ENCODE assay signal across 25 cellular contexts in the genomic region with DNA sequence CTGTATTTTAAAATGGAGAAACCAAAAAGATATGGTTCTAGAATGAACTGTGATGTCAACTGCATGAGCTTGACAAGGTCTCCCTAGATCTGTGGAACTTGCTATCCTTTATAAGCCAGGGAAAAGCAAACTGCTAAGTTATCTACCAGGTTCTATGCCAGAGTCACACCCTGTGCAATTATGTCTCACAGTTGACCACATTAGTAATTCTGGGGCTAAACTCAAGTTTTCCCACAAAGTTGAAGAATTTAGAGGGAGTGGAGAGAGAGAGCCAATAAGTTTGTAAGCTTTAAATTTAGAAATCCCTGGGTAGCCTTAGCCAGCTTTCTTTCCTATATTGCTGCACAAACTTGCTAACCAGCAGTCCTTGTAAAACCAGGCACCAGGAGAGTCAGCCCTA.
"Had no signal": no experiment of that assay in that cellular context is flagged by ENCODE, and none has a peak within 500 bp of the region (broad histone marks: within the 10 kb centered on the region; RNA-seq: fewer than 3 reads in every experiment).

No MANE protein-coding gene starts in this region.

- H3K9me3 ChIP-seq: ascending aorta, SJSA1, SK-N-SH had no signal

- H3K4me3 ChIP-seq: ascending aorta, SJSA1 had no signal

- H3K27me3 ChIP-seq: ascending aorta, SJSA1 had no signal

- DNase-seq: activated CD4-positive, alpha-beta T cell treated with anti-CD3 and anti-CD28 coated beads, Interleukin-2, amount 10 ng/mL, durations not matched to agents 24 days and 14 days; activated CD4-positive, alpha-beta T cell treated with anti-CD3 and anti-CD28 coated beads, Interleukin-2, amount 50 U/mL, for 4 hours; activated CD8-positive, alpha-beta T cell treated with anti-CD3 and anti-CD28 coated beads for 36 hours; activated effector memory CD4-positive, alpha-beta T cell treated with anti-CD3 and anti-CD28 coated beads, Interleukin-2, amount 50 U/mL, for 16 hours; activated naive CD4-positive, alpha-beta T cell; activated naive CD4-positive, alpha-beta T cell treated with anti-CD3 and anti-CD28 coated beads, Interleukin-2, amount 50 U/mL, for 16 hours; activated naive CD8-positive, alpha-beta T cell treated with anti-CD3 and anti-CD28 coated beads for 36 hours; activated T-cell treated with anti-CD3 and anti-CD28 coated beads, Interleukin-2, amount 50 U/mL, for 1 hour; activated T-cell treated with anti-CD3 and anti-CD28 coated beads, Interleukin-2, amount 50 U/mL, for 72 hours; amygdala; caudate nucleus; Kasumi-1; KG1; MM.1S; MV-4-11; NCI-H1092; NCI-H1436 treated with DMSO at 0.1 percent for 48 hours; NCI-H1694 treated with DMSO at 0.1 percent for 48 hours; NCI-H2029; NCI-H345; NCI-H524 treated with DMSO at 0.1 percent for 48 hours; SHP77 treated with DMSO at 0.1 percent for 48 hours; SK-N-SH had no signal

- H3K36me3 ChIP-seq: ascending aorta, SJSA1 had no signal

- H3K27ac ChIP-seq: ascending aorta, SJSA1 had no signal

- H3K4me1 ChIP-seq: ascending aorta had no signal
